ENCODE assay signal across 10 cellular contexts in the genomic region with DNA sequence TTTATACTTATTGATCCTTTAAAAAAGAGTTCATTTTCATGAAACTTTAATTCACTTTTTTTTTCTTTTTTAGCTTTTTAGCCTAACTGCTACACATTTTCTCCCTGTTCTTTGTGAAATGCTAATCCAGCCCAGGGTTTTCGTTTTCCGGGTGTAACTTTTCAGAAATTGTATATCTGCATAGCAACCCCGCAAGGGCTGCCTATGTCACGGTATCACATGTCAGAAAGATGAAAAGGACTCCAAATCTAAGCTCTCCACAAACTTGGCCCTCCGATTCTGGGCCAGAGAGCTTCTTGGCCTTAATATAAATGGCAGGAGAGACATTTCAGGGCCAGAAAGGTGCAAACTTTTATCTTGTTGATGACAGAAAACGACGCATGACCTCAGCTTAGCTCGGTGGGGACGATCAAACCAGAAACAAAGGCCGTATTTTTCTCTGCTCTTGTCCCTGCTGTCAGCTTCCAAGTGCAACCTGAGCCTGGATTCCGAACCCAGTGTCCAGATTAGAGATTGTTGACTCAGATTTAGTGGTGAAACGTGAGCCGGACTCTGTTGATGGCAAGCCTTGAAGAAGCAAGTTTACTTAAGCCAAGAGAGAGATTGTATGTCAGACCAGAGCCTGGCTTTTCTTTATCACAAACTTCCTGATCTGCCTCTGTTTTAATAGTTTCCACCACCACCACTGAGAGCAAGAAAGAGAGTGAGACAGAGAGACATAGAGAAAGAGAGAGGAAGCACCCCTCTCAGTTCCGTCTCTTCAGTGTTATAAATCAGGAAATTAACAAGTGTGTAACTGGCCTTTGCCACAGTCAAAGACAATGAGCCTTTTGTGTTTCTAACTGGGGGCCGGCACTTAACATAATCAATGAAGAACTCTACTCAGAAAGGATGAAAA.
A peak's percentile ranks its signal among the peaks of the same experiment; 100 is the strongest.
DNase-seq lines count a peak whose midpoint lies in the region; TF ChIP-seq lines count a peak whose summit lies in the region.
"Had no signal": no experiment of that assay in that cellular context is flagged by ENCODE, and none has a peak within 500 bp of the region (broad histone marks: within the 10 kb centered on the region; RNA-seq: fewer than 3 reads in every experiment).

No MANE protein-coding gene starts in this region.

- no peaks in the 10 kb centered on the region for H3K27me3 Mint-ChIP-seq in neural crest cell (ENCODE audit: low read depth)

- in situ Hi-C loops in brain microvascular endothelial cell (cut with HindIII; ENCODE audit: low pct_ligation_motif_present, low sequenced_read_pairs): no loop called here

- peaks cover 73% of the 10 kb centered on the region for H3K4me1 Mint-ChIP-seq in neural crest cell

- H3K4me3 ChIP-seq in brain microvascular endothelial cell (ENCODE audit: low read depth, low read length): no peak overlapping the region

- no peak overlapping the region for H3K27ac ChIP-seq in brain microvascular endothelial cell

- peak overlapping the region; percentile 45 for H3K4me3 Mint-ChIP-seq in neural crest cell
- H3K4me3 Mint-ChIP-seq: natural killer cell treated with Interleukin-12 subunit alpha and Interleukin-12 subunit beta and Interleukin-15 and Interleukin-18, amount 100 ng/mL, for 72 hours had no signal

- H3K27ac Mint-ChIP-seq in neural crest cell (ENCODE audit: unreplicated experiment): peak overlapping the region; percentile 98
- H3K27ac Mint-ChIP-seq: natural killer cell treated with Interleukin-12 subunit alpha and Interleukin-12 subunit beta and Interleukin-15 and Interleukin-18, amount 100 ng/mL, for 72 hours had no signal

- H3K27me3 ChIP-seq in brain microvascular endothelial cell (replicated peaks): no peaks in the 10 kb centered on the region

- no peaks in the 10 kb centered on the region for H3K36me3 ChIP-seq in brain microvascular endothelial cell (replicated peaks)

- H3K36me3 Mint-ChIP-seq in neural crest cell (ENCODE audit: low read depth): peaks cover 2% of the 10 kb centered on the region
- H3K36me3 Mint-ChIP-seq: natural killer cell treated with Interleukin-12 subunit alpha and Interleukin-12 subunit beta and Interleukin-15 and Interleukin-18, amount 100 ng/mL, for 72 hours had no signal

- TF ChIP-seq CTCF in brain microvascular endothelial cell (IDR thresholded peaks at IDR 0.05; ENCODE audit: low read depth, low read length, missing control alignments) (no peak), neural crest cell (conservative IDR thresholded peaks at IDR 0.05) (no peak)

- H3K9me3 Mint-ChIP-seq in neural crest cell: no peaks in the 10 kb centered on the region
- H3K9me3 Mint-ChIP-seq: natural killer cell treated with Interleukin-12 subunit alpha and Interleukin-12 subunit beta and Interleukin-15 and Interleukin-18, amount 100 ng/mL, for 72 hours had no signal

- DNase-seq in Daoy (ENCODE audit: low read depth): peak; percentile 74
- DNase-seq in NCI-H2029 treated with DMSO at 0.1 percent for 48 hours (lab: John Stamatoyannopoulos, UW): peak; percentile 88
- peak; percentile 72 for DNase-seq in brain microvascular endothelial cell
- no peak for DNase-seq in neural crest cell (ENCODE audit: low read depth, low spot score)
- no peak for DNase-seq in LoVo (ENCODE audit: low spot score)
- DNase-seq in GM19238 (ENCODE audit: insufficient read length, low spot score): no peak
- no peak for DNase-seq in stimulated activated CD8-positive, alpha-beta memory T cell treated with anti-CD3 and anti-CD28 coated beads, Interleukin-4, amount 100 ng/mL, for 48 hours
- no peak for DNase-seq in NCI-H446 treated with DMSO at 0.1 percent for 48 hours (lab: John Stamatoyannopoulos, UW)
- DNase-seq: DMS79 had no signal

Comparison
In these comparisons a context has a peak if more than half of its experiments do, and no peak if none do; other contexts are left out.
1. DNase-seq: peak in Daoy (single experiment), NCI-H2029 treated with DMSO at 0.1 percent for 48 hours (single experiment) and brain microvascular endothelial cell (single experiment); none in neural crest cell (single experiment), LoVo (single experiment), GM19238 (single experiment), stimulated activated CD8-positive, alpha-beta memory T cell treated with anti-CD3 and anti-CD28 coated beads, Interleukin-4, amount 100 ng/mL, for 48 hours (single experiment) and NCI-H446 treated with DMSO at 0.1 percent for 48 hours (single experiment).